Comparison of ENCODE assay signal across 25 cellular contexts in genomic region chr2:119180891-119181290, GRCh38. TPM values are rescaled to one million over a fixed set of nuclear protein-coding genes. Genes with fewer than 3 reads are reported as not detected.
DNase-seq lines count a peak whose midpoint lies in the region; ATAC-seq lines count a peak whose summit lies in the region.
"Had no signal": no experiment of that assay in that cellular context is flagged by ENCODE, and none has a peak within 500 bp of the region (broad histone marks: within the 10 kb centered on the region; RNA-seq: fewer than 3 reads in every experiment).

No MANE protein-coding gene starts in this region.

- H3K27me3 Mint-ChIP-seq in activated T-helper 17 cell treated with anti-CD3 and anti-CD28 coated beads, Interleukin-2, amount 50 U/mL, for 72 hours: no peaks in the 10 kb centered on the region

- no peak overlapping the region for H3K4me2 ChIP-seq in trophoblast cell (ENCODE audit: low read length)
- H3K4me2 ChIP-seq: KMS-11 had no signal

- no peak overlapping the region for H3K9ac ChIP-seq in trophoblast cell (ENCODE audit: low read length)
- H3K9ac ChIP-seq: KMS-11 had no signal

- H3K27me3 ChIP-seq in trophoblast cell (ENCODE audit: insufficient read depth, low read length): no peaks in the 10 kb centered on the region

- no peaks in the 10 kb centered on the region for H3K36me3 ChIP-seq in trophoblast cell (ENCODE audit: control insufficient read depth in 1 of 2, insufficient read depth in 2 of 2, low read length in 2 of 2)
- H3K36me3 ChIP-seq: HAP-1 had no signal

- H3K9me3 ChIP-seq in trophoblast cell (ENCODE audit: insufficient read depth, low read depth, low read length): peaks cover 4% of the 10 kb centered on the region
- H3K9me3 ChIP-seq: HAP-1 had no signal

- H2BK120ac ChIP-seq in trophoblast cell (ENCODE audit: insufficient read depth, low read length, poor library complexity): no peak overlapping the region

- H4K8ac ChIP-seq in trophoblast cell (ENCODE audit: low read depth, low read length): no peak overlapping the region

- H3K4me1 Mint-ChIP-seq in activated T-helper 17 cell treated with anti-CD3 and anti-CD28 coated beads, Interleukin-2, amount 50 U/mL, for 72 hours: no peaks in the 10 kb centered on the region

- no peak overlapping the region for H2AFZ ChIP-seq in trophoblast cell (ENCODE audit: insufficient read depth, low read length, poor library complexity)

- H3K27ac ChIP-seq in trophoblast cell (ENCODE audit: low read depth, low read length): no peak overlapping the region
- H3K27ac ChIP-seq: KMS-11 had no signal

- intact Hi-C loops in left colon (cut with DNase I, micrococcal nuclease): no loop called here

- DNase-seq in NCI-H2196 (lab: John Stamatoyannopoulos, UW; ENCODE audit: unreplicated experiment) (peak; percentile 11), NCI-H2196 treated with DMSO at 0.1 percent for 48 hours (lab: John Stamatoyannopoulos, UW; ENCODE audit: unreplicated experiment) (no peak), NCI-H146 treated with DMSO at 0.1 percent for 48 hours (lab: John Stamatoyannopoulos, UW; ENCODE audit: unreplicated experiment) (peak; percentile 83), left colon (no peak), trophoblast cell (no peak), SKM-1 treated with dmso at 0.1 percent for 144 hours (lab: John Stamatoyannopoulos, UW; ENCODE audit: unreplicated experiment) (no peak)
- DNase-seq in effector CD8-positive, alpha-beta T cell (lab: John Stamatoyannopoulos, UW): no peak
- DNase-seq: Calu3; GOT3; NCI-H1048; NCI-H1436; NCI-H1930; NCI-H2107; NCI-H748 treated with DMSO at 0.1 percent for 48 hours; NK-92 treated with Interleukin-12 subunit alpha and Interleukin-12 subunit beta, amount 100 ng/mL, for 24 hours; PC-3 had no signal

- no peak overlapping the region for H4K12ac ChIP-seq in trophoblast cell (ENCODE audit: low read depth, low read length)

- H3K23ac ChIP-seq in trophoblast cell (ENCODE audit: low read length): peak overlapping the region; percentile 40

- no peaks in the 10 kb centered on the region for H3K4me1 ChIP-seq in trophoblast cell (ENCODE audit: control insufficient read depth in 1 of 2, insufficient read depth in 2 of 2, low read length in 2 of 2)
- H3K4me1 ChIP-seq: HAP-1 had no signal

- H3K79me2 ChIP-seq in trophoblast cell (ENCODE audit: control insufficient read depth, insufficient read depth, low read length, poor library complexity): no peaks in the 10 kb centered on the region

- no peaks in the 10 kb centered on the region for H3K79me1 ChIP-seq in trophoblast cell (ENCODE audit: low read length)

- H3K4me3 Mint-ChIP-seq in activated T-helper 17 cell treated with anti-CD3 and anti-CD28 coated beads, Interleukin-2, amount 50 U/mL, for 72 hours: no peak overlapping the region

- H2BK12ac ChIP-seq in trophoblast cell (ENCODE audit: low read length): no peak overlapping the region

- no peak overlapping the region for H3K4ac ChIP-seq in trophoblast cell (ENCODE audit: low read depth, low read length)

- ATAC-seq in left colon: peak; percentile 32
- ATAC-seq in activated T-helper 17 cell treated with anti-CD3 and anti-CD28 coated beads, Interleukin-2, amount 50 U/mL, for 72 hours (replicated peaks): no peak
- ATAC-seq: PC-3, SK-N-SH treated with all-trans-retinoic acid at 6 μM for 48 hours had no signal

- no peaks in the 10 kb centered on the region for H3K9me3 Mint-ChIP-seq in activated T-helper 17 cell treated with anti-CD3 and anti-CD28 coated beads, Interleukin-2, amount 50 U/mL, for 72 hours

- H3K4me3 ChIP-seq in trophoblast cell (ENCODE audit: low read depth, low read length): no peak overlapping the region
- H3K4me3 ChIP-seq: HAP-1 had no signal

- no peak overlapping the region for H3K27ac Mint-ChIP-seq in activated T-helper 17 cell treated with anti-CD3 and anti-CD28 coated beads, Interleukin-2, amount 50 U/mL, for 72 hours

- H2AK5ac ChIP-seq in trophoblast cell (ENCODE audit: low read length): no peak overlapping the region

- H2BK5ac ChIP-seq in trophoblast cell (ENCODE audit: low read depth, low read length, poor library complexity): no peak overlapping the region

- no peak overlapping the region for H3K14ac ChIP-seq in trophoblast cell (ENCODE audit: low read length)

- no CpG with 5 or more reads among the region's 5 CpGs for WGBS in trophoblast cell (ENCODE audit: extremely low coverage, insufficient coverage, insufficient read length)

- H4K91ac ChIP-seq in trophoblast cell (ENCODE audit: low read depth, low read length): no peak overlapping the region

- no peaks in the 10 kb centered on the region for H3K36me3 Mint-ChIP-seq in activated T-helper 17 cell treated with anti-CD3 and anti-CD28 coated beads, Interleukin-2, amount 50 U/mL, for 72 hours (ENCODE audit: low read depth)

- H3K18ac ChIP-seq in trophoblast cell (ENCODE audit: low read length): no peak overlapping the region

RNA-seq across cellular contexts. Expression of gene C1QL2, which starts 22.3 kb away (rescaled TPM):
- not detected for total RNA-seq in left colon
- 0.01 TPM in 1 of 2 replicates, not detected in the other for polyA plus RNA-seq in trophoblast cell (2013)
- total RNA-seq in activated T-helper 17 cell treated with anti-CD3 and anti-CD28 coated beads, Interleukin-2, amount 50 U/mL, for 72 hours: not detected
- total RNA-seq: A172, Calu3, Daoy, G401, NCI-H460, PC-3 had no signal
- polyA plus RNA-seq: BJ had no signal

RNA-seq across cellular contexts. Expression of gene STEAP3, which starts 42.7 kb away (rescaled TPM):
- 10 to 100 TPM; 19.4 to 29.6 TPM for total RNA-seq in left colon
- 2.0 and 2.2 TPM in 2 replicates for polyA plus RNA-seq in trophoblast cell (2013)
- total RNA-seq in activated T-helper 17 cell treated with anti-CD3 and anti-CD28 coated beads, Interleukin-2, amount 50 U/mL, for 72 hours: under 1 TPM in 1 of 2 donors, not detected in 1; 0.11 TPM

Comparison
In these comparisons a context has a peak if more than half of its experiments do, and no peak if none do; other contexts are left out.
1. DNase-seq: peak in NCI-H2196 (single experiment) and NCI-H146 treated with DMSO at 0.1 percent for 48 hours (single experiment); none in NCI-H2196 treated with DMSO at 0.1 percent for 48 hours (single experiment), left colon (0 of 2), trophoblast cell (0 of 2), effector CD8-positive, alpha-beta T cell (single experiment) and SKM-1 treated with dmso at 0.1 percent for 144 hours (single experiment).
2. RNA of gene STEAP3, which starts 42.7 kb away (total RNA-seq): 19.4 to 29.6 TPM in left colon; 0.11 TPM in activated T-helper 17 cell treated with anti-CD3 and anti-CD28 coated beads, Interleukin-2, amount 50 U/mL, for 72 hours; every median in the first group is over 10 times any median in the second.